ENCODE assay signal across 5 cellular contexts in genomic region chr1:87511449-87511848, GRCh38.
"Had no signal": no experiment of that assay in that cellular context is flagged by ENCODE, and none has a peak within 500 bp of the region (broad histone marks: within the 10 kb centered on the region; RNA-seq: fewer than 3 reads in every experiment).

No MANE protein-coding gene starts in this region.

- H3K4me2 ChIP-seq: KMS-11 had no signal

- H3K9ac ChIP-seq: KMS-11 had no signal

- FAIRE-seq: HTR-8/SVneo had no signal

- H3K27ac ChIP-seq: HL-60, KMS-11 had no signal

- DNase-seq: KBM-7, KG1 had no signal
